8 cellular contexts compared by ENCODE assay signal in the genomic region with DNA sequence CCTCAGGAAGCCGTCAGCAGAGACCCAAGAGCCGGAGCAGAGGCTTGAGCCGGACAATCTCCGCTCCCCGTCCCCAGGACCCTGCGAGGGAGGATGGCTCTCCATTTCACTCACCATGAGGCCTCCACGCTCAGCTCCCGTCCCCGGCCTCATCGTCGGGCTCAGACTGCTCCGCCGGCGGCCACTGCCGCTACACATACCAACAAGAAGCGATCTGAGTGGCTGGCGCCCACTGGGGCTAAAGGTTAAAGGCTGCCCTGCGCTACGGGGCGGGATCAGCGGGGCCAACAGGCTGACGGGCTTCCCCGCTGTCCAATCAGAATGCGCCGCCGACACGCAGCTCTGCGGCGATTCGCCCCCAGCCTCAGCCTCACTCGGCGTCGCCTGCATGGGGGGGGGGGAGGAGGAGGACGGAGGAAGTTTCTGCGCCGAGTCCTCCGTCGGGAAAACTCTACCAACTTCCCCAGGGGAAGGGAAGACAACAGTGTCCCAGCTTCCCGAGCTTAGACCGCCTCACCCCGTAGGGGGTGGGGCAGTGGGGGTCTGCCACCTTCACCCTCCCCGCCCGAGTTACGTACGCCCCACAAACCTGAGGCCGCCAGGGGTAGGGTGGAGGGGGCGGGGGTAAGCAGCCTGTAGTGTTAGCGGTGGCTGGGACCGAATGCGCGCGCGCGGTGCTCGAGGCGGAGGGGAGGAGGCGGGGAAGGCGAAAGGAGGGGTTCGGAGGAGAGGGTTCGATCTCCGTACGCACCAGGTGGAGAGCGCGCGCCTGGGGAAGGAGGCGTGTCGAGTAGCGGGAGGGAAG. TPM values are rescaled to one million over a fixed set of nuclear protein-coding genes. Genes with fewer than 3 reads are reported as not detected.
DNase-seq lines count a peak whose midpoint lies in the region; ATAC-seq and TF ChIP-seq lines count a peak whose summit lies in the region.

TSS of gene PRPF40A (minus strand) at position 220 of the 805 bp plus-strand sequence. CDS start at position 198, 22 bp downstream.

- peak; percentile 97 for DNase-seq in GM10248 (ENCODE audit: extremely low spot score)
- DNase-seq in NCI-H1105 (lab: John Stamatoyannopoulos, UW): peak; percentile 96
- DNase-seq in SKM-1 treated with dmso at 0.1 percent for 144 hours (lab: John Stamatoyannopoulos, UW; ENCODE audit: unreplicated experiment): peak; percentile 96
- peak; percentile 99 for DNase-seq in glomerular visceral epithelial cell (ENCODE audit: extremely low spot score)
- peak; percentile 96 for DNase-seq in osteoblast (ENCODE audit: insufficient read length, low spot score, missing footprints)
- DNase-seq in thoracic aorta (ENCODE audit: low spot score): peak; percentile 94

- ATAC-seq in HG02623 (IDR thresholded peaks at IDR 0.05; ENCODE audit: unreplicated experiment) (peak; percentile 62), thoracic aorta (ENCODE audit: insufficient number of reproducible peaks, low FRiP score, low read depth) (peak; percentile 93)

- H3K27ac ChIP-seq in osteoblast (ENCODE audit: low read depth, low read length) (peak within 1 kb of the TSS; percentile 97), thoracic aorta (peak within 1 kb of the TSS; percentile 88 to 93)

- CTCF ChIA-PET in GM10248 (lab: Yijun Ruan, JAX): interaction anchor here (0.7 to 2.6 kb wide), 7 partner anchors 9 to 669 kb away, joined by 3 to 12 read pairs (median 4); partner anchors contain the start of gene STAM2

- H3K4me2 ChIP-seq in osteoblast (ENCODE audit: insufficient read depth, low read length): peak within 1 kb of the TSS; percentile 99

- peak within 1 kb of the TSS; percentile 100 for H3K27ac Mint-ChIP-seq in activated naive CD8-positive, alpha-beta T cell

- H3K9me3 ChIP-seq in osteoblast (ENCODE audit: low read depth, low read length) (no peaks in the 10 kb centered on the region), thoracic aorta (no peaks in the 10 kb centered on the region)

- H2AFZ ChIP-seq in osteoblast (ENCODE audit: low read length): peak within 1 kb of the TSS; percentile 99

- H3K79me2 ChIP-seq in osteoblast (ENCODE audit: insufficient read depth, low read length): peaks cover 83% of the 10 kb centered on the region

- peaks cover 18% of the 10 kb centered on the region for H4K20me1 ChIP-seq in osteoblast (ENCODE audit: insufficient read depth, low read length)

- no peaks in the 10 kb centered on the region for H3K27me3 Mint-ChIP-seq in activated naive CD8-positive, alpha-beta T cell

- POLR2A ChIA-PET in GM10248 (lab: Yijun Ruan, JAX): interaction anchor here (0.5 to 1.0 kb wide), 6 partner anchors 10 to 111 kb away, joined by 3 to 7 read pairs (median 3); no protein-coding TSS in a partner anchor

- peaks cover 8% of the 10 kb centered on the region for H3K36me3 Mint-ChIP-seq in activated naive CD8-positive, alpha-beta T cell

- peak within 1 kb of the TSS; percentile 100 for H3K4me3 Mint-ChIP-seq in activated naive CD8-positive, alpha-beta T cell

- TF ChIP-seq CTCF in GM10248 (IDR thresholded peaks at IDR 0.05; ENCODE audit: control extremely low read depth, extremely low read depth, low read depth, missing control alignments) (no peak), osteoblast (IDR thresholded peaks at IDR 0.05; ENCODE audit: extremely low read depth, low read depth, low read length) (no peak), thoracic aorta (IDR thresholded peaks at IDR 0.05) (no peak)

- H3K4me3 ChIP-seq in osteoblast (ENCODE audit: insufficient read depth, low read length): peak within 1 kb of the TSS; percentile 97
- H3K4me3 ChIP-seq in thoracic aorta: peak within 1 kb of the TSS; percentile 83

- H3K9me3 Mint-ChIP-seq in activated naive CD8-positive, alpha-beta T cell (ENCODE audit: low read depth): no peaks in the 10 kb centered on the region

- peaks cover 15% of the 10 kb centered on the region for H3K36me3 ChIP-seq in osteoblast (ENCODE audit: insufficient read depth, low read length)
- no peaks in the 10 kb centered on the region for H3K36me3 ChIP-seq in thoracic aorta

- peaks cover 22% of the 10 kb centered on the region for H3K4me1 ChIP-seq in osteoblast (ENCODE audit: insufficient read depth, low read length)
- H3K4me1 ChIP-seq in thoracic aorta (ENCODE audit: control insufficient read depth in 1 of 2, low read depth in 2 of 2): peaks cover 12 to 39% of the 10 kb centered on the region in 2 donors

- no peaks in the 10 kb centered on the region for H3K27me3 ChIP-seq in osteoblast (ENCODE audit: insufficient read depth, low read length)
- H3K27me3 ChIP-seq in thoracic aorta (replicated peaks; ENCODE audit: insufficient read depth): no peaks in the 10 kb centered on the region

- peaks cover 72% of the 10 kb centered on the region for H3K4me1 Mint-ChIP-seq in activated naive CD8-positive, alpha-beta T cell (ENCODE audit: low read depth)

RNA-seq across cellular contexts. Expression of gene PRPF40A, which starts in this region (rescaled TPM):
- total RNA-seq in osteoblast (106 and 109 TPM in 2 replicates), thoracic aorta (100 to 1,000 TPM in 1 of 2 donors, 10 to 100 TPM in 1; 62.0 to 133 TPM)

Comparison
In these comparisons a context has a peak if more than half of its experiments do, and no peak if none do; other contexts are left out.
1. Peak in every context shown above with its lines: DNase-seq, ATAC-seq, H3K4me3 ChIP-seq and H3K27ac ChIP-seq.